In the genomic region with DNA sequence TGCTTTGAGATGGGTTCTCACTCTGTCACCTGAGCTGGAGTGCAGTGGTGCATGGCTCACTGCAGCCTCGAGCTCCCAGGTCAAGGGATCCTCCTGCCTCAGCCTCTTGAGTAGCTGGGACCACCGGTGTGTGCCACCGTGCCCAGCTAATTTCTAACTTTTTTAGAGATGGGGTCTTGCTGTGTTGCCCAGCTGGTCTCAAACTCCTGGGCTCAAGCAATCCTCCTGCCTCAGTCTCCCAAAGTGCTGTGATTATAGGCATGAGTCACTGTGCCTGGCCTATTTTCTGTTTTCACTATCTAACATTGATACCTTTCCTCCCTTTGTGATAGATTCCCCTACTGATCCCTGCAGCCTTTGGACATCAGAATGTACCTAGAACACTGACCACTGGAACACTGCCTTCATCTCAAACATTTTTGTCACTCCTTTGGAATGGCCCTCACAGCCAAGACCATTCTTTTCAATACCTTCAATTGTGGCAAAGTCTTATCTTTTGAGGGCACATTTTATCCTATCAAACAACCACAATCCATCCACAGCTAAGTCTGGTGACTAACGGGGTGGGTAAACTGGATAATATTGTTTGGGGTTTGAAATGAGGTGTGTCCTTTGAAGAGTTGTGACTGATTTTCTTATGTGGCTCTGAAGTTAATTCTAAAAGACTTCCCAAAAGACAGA, we compare ENCODE assay signal across 2 cellular contexts.
TF ChIP-seq lines count a peak whose summit lies in the region.

No MANE protein-coding gene starts in this region.

TF ChIP-seq in A549, 52 proteins besides CTCF, POLR2A, EP300 and RAD21 (continued from another document):
- TF ChIP-seq RCOR1 (IDR thresholded peaks at IDR 0.05; ENCODE audit: low read depth, low read length) (no peak), ZFP36 (IDR thresholded peaks at IDR 0.05; ENCODE audit: borderline replicate concordance, partially characterized antibody) (no peak), KDM1A (IDR thresholded peaks at IDR 0.05; ENCODE audit: low read depth) (no peak)
TF ChIP-seq in A549: peak in this region for 0.

TF ChIP-seq in SK-N-SH, 30 proteins besides CTCF, POLR2A, EP300 and RAD21 (continued from another document):
- TF ChIP-seq, protein P1, sequence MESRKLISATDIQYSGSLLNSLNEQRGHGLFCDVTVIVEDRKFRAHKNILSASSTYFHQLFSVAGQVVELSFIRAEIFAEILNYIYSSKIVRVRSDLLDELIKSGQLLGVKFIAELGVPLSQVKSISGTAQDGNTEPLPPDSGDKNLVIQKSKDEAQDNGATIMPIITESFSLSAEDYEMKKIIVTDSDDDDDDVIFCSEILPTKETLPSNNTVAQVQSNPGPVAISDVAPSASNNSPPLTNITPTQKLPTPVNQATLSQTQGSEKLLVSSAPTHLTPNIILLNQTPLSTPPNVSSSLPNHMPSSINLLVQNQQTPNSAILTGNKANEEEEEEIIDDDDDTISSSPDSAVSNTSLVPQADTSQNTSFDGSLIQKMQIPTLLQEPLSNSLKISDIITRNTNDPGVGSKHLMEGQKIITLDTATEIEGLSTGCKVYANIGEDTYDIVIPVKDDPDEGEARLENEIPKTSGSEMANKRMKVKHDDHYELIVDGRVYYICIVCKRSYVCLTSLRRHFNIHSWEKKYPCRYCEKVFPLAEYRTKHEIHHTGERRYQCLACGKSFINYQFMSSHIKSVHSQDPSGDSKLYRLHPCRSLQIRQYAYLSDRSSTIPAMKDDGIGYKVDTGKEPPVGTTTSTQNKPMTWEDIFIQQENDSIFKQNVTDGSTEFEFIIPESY (IDR thresholded peaks at IDR 0.05; ENCODE audit: borderline replicate concordance, low read depth) = no peak
- no peak for TF ChIP-seq RFX5 (IDR thresholded peaks at IDR 0.05; ENCODE audit: low read length)
- TF ChIP-seq, protein P2, sequence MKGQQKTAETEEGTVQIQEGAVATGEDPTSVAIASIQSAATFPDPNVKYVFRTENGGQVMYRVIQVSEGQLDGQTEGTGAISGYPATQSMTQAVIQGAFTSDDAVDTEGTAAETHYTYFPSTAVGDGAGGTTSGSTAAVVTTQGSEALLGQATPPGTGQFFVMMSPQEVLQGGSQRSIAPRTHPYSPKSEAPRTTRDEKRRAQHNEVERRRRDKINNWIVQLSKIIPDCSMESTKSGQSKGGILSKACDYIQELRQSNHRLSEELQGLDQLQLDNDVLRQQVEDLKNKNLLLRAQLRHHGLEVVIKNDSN (IDR thresholded peaks at IDR 0.05; ENCODE audit: borderline replicate concordance, low read depth) = no peak
